16 cellular contexts compared by ENCODE assay signal in genomic region chr7:41706228-41706930, GRCh38. TPM values are rescaled to one million over a fixed set of nuclear protein-coding genes. Genes with fewer than 3 reads are reported as not detected.
DNase-seq lines count a peak whose midpoint lies in the region; ATAC-seq and TF ChIP-seq lines count a peak whose summit lies in the region.
"Had no signal": no experiment of that assay in that cellular context is flagged by ENCODE, and none has a peak within 500 bp of the region (broad histone marks: within the 10 kb centered on the region; RNA-seq: fewer than 3 reads in every experiment).

No MANE protein-coding gene starts in this region.

- peaks cover 32% of the 10 kb centered on the region for H3K27me3 Mint-ChIP-seq in activated naive CD8-positive, alpha-beta T cell
- H3K27me3 Mint-ChIP-seq in activated naive CD8-positive, alpha-beta T cell treated with anti-CD3 and anti-CD28 coated beads, Interleukin-2, amount 50 U/mL, for 24 hours = peaks cover 43% of the 10 kb centered on the region

- intact Hi-C loops in uterus (cut with DNase I; ENCODE audit: low total_unique reads) = no loop called here

- no peak overlapping the region for H3K27ac Mint-ChIP-seq in activated naive CD8-positive, alpha-beta T cell
- no peak overlapping the region for H3K27ac Mint-ChIP-seq in activated naive CD8-positive, alpha-beta T cell treated with anti-CD3 and anti-CD28 coated beads, Interleukin-2, amount 50 U/mL, for 24 hours
- H3K27ac Mint-ChIP-seq: activated CD4-positive, alpha-beta memory T cell treated with anti-CD3 and anti-CD28 coated beads, Interleukin-2, amount 10 ng/mL, durations not matched to agents 7 days and 5 days; activated naive CD4-positive, alpha-beta T cell treated with anti-CD3 and anti-CD28 coated beads, Interleukin-2, amount 10 ng/mL, durations not matched to agents 7 days and 5 days; stimulated activated naive CD8-positive, alpha-beta T cell treated with anti-CD3 and anti-CD28 coated beads, Interleukin-15, Interleukin-2, amounts not matched to agents 100 ng/mL and 50 ng/mL, for 24 hours; T-helper 17 cell had no signal

- H3K9me3 ChIP-seq in uterus = no peaks in the 10 kb centered on the region
- H3K9me3 ChIP-seq: A549 had no signal

- H3K4me3 Mint-ChIP-seq in activated naive CD8-positive, alpha-beta T cell = peak overlapping the region; percentile 80
- H3K4me3 Mint-ChIP-seq in activated naive CD8-positive, alpha-beta T cell treated with anti-CD3 and anti-CD28 coated beads, Interleukin-2, amount 50 U/mL, for 24 hours = no peak overlapping the region

- no peaks in the 10 kb centered on the region for H3K4me1 ChIP-seq in uterus
- H3K4me1 ChIP-seq: A549 had no signal

- H3K27ac ChIP-seq in coronary artery = peak overlapping the region; percentile 91 to 94
- peak overlapping the region; percentile 80 to 83 for H3K27ac ChIP-seq in uterus

- TF ChIP-seq POLR2A in uterus (IDR thresholded peaks at IDR 0.05) = no peak

- no peaks in the 10 kb centered on the region for H3K36me3 Mint-ChIP-seq in activated naive CD8-positive, alpha-beta T cell
- no peaks in the 10 kb centered on the region for H3K36me3 Mint-ChIP-seq in activated naive CD8-positive, alpha-beta T cell treated with anti-CD3 and anti-CD28 coated beads, Interleukin-2, amount 50 U/mL, for 24 hours (ENCODE audit: low read depth)
- H3K36me3 Mint-ChIP-seq: activated naive CD4-positive, alpha-beta T cell treated with anti-CD3 and anti-CD28 coated beads, Interleukin-2, amount 10 ng/mL, durations not matched to agents 7 days and 5 days had no signal

- ATAC-seq in activated naive CD8-positive, alpha-beta T cell treated with anti-CD3 and anti-CD28 coated beads, Interleukin-2, amount 50 U/mL, for 24 hours = no peak
- ATAC-seq in GM21528 (IDR thresholded peaks at IDR 0.05; ENCODE audit: low FRiP score, unreplicated experiment) (no peak), HG03442 (IDR thresholded peaks at IDR 0.05; ENCODE audit: unreplicated experiment) (no peak)

- no peak for DNase-seq in activated naive CD8-positive, alpha-beta T cell treated with anti-CD3 and anti-CD28 coated beads, Interleukin-2, amount 50 U/mL, for 24 hours
- DNase-seq in coronary artery (ENCODE audit: low spot score) = no peak
- DNase-seq in myocyte (ENCODE audit: low read depth) = peak; percentile 12
- no peak for DNase-seq in uterus
- no peak for DNase-seq in iPS-NIHi11 (ENCODE audit: low spot score)
- DNase-seq: activated CD4-positive, alpha-beta memory T cell treated with anti-CD3 and anti-CD28 coated beads, Interleukin-2, amount 10 ng/mL, durations not matched to agents 7 days and 5 days; DND-41; effector CD4-positive, alpha-beta T cell; NCI-H187; T-helper 17 cell had no signal

- H3K4me1 Mint-ChIP-seq in activated naive CD8-positive, alpha-beta T cell (ENCODE audit: low read depth) = peaks cover 17% of the 10 kb centered on the region
- peaks cover 14% of the 10 kb centered on the region for H3K4me1 Mint-ChIP-seq in activated naive CD8-positive, alpha-beta T cell treated with anti-CD3 and anti-CD28 coated beads, Interleukin-2, amount 50 U/mL, for 24 hours

- peak overlapping the region; percentile 80 for H3K4me3 ChIP-seq in coronary artery
- H3K4me3 ChIP-seq in uterus = no peak overlapping the region

- H3K36me3 ChIP-seq in uterus = no peaks in the 10 kb centered on the region

- no peak for TF ChIP-seq CTCF in coronary artery (IDR thresholded peaks at IDR 0.05)
- no peak for TF ChIP-seq CTCF in uterus (IDR thresholded peaks at IDR 0.05)

- H3K27me3 ChIP-seq in uterus = no peaks in the 10 kb centered on the region

- H3K9me3 Mint-ChIP-seq in activated naive CD8-positive, alpha-beta T cell (ENCODE audit: low read depth) = no peaks in the 10 kb centered on the region
- H3K9me3 Mint-ChIP-seq in activated naive CD8-positive, alpha-beta T cell treated with anti-CD3 and anti-CD28 coated beads, Interleukin-2, amount 50 U/mL, for 24 hours = no peaks in the 10 kb centered on the region
- H3K9me3 Mint-ChIP-seq: activated CD4-positive, alpha-beta memory T cell treated with anti-CD3 and anti-CD28 coated beads, Interleukin-2, amount 10 ng/mL, durations not matched to agents 7 days and 5 days; activated naive CD4-positive, alpha-beta T cell treated with anti-CD3 and anti-CD28 coated beads, Interleukin-2, amount 10 ng/mL, durations not matched to agents 7 days and 5 days; stimulated activated naive CD8-positive, alpha-beta T cell treated with anti-CD3 and anti-CD28 coated beads, Interleukin-15, Interleukin-2, amounts not matched to agents 100 ng/mL and 50 ng/mL, for 24 hours had no signal

RNA-seq across cellular contexts. Expression of gene INHBA, which starts 3.5 kb away (rescaled TPM):
- total RNA-seq in myocyte (5.8 TPM in 2 replicates), uterus (10 to 100 TPM in 2 of 4 donors, 1 to 10 TPM in 2; 5.4 to 18.4 (median 10.8) TPM)
- polyA plus RNA-seq in myocyte (2012) = 86.5 TPM
- total RNA-seq: activated CD4-positive, alpha-beta memory T cell treated with anti-CD3 and anti-CD28 coated beads, Interleukin-2, amount 10 ng/mL, durations not matched to agents 7 days and 5 days had no signal
